8 cellular contexts compared by ENCODE assay signal in genomic region chrX:135003876-135004623, GRCh38. TPM values are rescaled to one million over a fixed set of nuclear protein-coding genes. Genes with fewer than 3 reads are reported as not detected.
DNase-seq lines count a peak whose midpoint lies in the region; ATAC-seq, FAIRE-seq and TF ChIP-seq lines count a peak whose summit lies in the region.

No MANE protein-coding gene starts in this region.

- H3K4me3 ChIP-seq in AG04450 (ENCODE audit: low read depth, low read length) (peak overlapping the region; percentile 68), kidney (ENCODE audit: low read length in 2 of 2) (peak overlapping the region; percentile 73 to 76)

- H3K9me3 ChIP-seq in AG04450 (ENCODE audit: control insufficient read depth, insufficient read depth, low read length) (no peaks in the 10 kb centered on the region), kidney (ENCODE audit: control insufficient read depth in 1 of 2, low read length in 2 of 2) (no peaks in the 10 kb centered on the region)

- CTCF ChIA-PET in AG04450 (lab: Charles Lee): no interaction called here

- DNase-seq in AG04450 (ENCODE audit: low read depth, low spot score) (peak; percentile 78), NCI-H446 (lab: John Stamatoyannopoulos, UW) (peak; percentile 83 to 93), chondrocyte (ENCODE audit: low spot score) (peak; percentile 94), kidney (peak; percentile 96)
- DNase-seq in activated CD4-positive, alpha-beta T cell treated with anti-CD3 and anti-CD28 coated beads for 24 hours (ENCODE audit: low read depth in 2 of 2): peak; percentile 79 to 80
- DNase-seq in stimulated activated CD4-positive, alpha-beta T cell treated with anti-CD3 and anti-CD28 coated beads, Interleukin-15, amount 100 ng/mL, for 1 hour (ENCODE audit: low read depth in 1 of 2, low spot score in 1 of 2): peak; percentile 72 to 73

- H3K27me3 Mint-ChIP-seq in chondrocyte (ENCODE audit: low read depth): no peaks in the 10 kb centered on the region

- ATAC-seq in GM19025 (IDR thresholded peaks at IDR 0.05; ENCODE audit: low read depth, unreplicated experiment) (peak; percentile 78), HG03342 (IDR thresholded peaks at IDR 0.05; ENCODE audit: unreplicated experiment) (peak; percentile 95)

- intact Hi-C loops in kidney (cut with DNase I): no loop called here

- peak overlapping the region; percentile 80 for H3K27ac Mint-ChIP-seq in chondrocyte (ENCODE audit: unreplicated experiment)

- H3K36me3 ChIP-seq in kidney (ENCODE audit: control insufficient read depth in 1 of 2, insufficient read depth in 2 of 2, low read length in 2 of 2): no peaks in the 10 kb centered on the region

- POLR2A ChIA-PET in AG04450 (lab: Yijun Ruan, JAX): interaction anchor here (0.5 to 1.0 kb wide), 2 partner anchors 18 to 502 kb away, joined by 4 read pairs; partner anchors contain the start of gene RTL8B

- TF ChIP-seq CTCF in AG04450 (IDR thresholded peaks at IDR 0.05; ENCODE audit: low read depth, low read length): no peak
- no peak for TF ChIP-seq CTCF in chondrocyte (IDR thresholded peaks at IDR 0.05)
- no peak for TF ChIP-seq CTCF in kidney (IDR thresholded peaks at IDR 0.05; ENCODE audit: borderline replicate concordance, extremely low read depth, insufficient read depth)

- H3K9ac ChIP-seq in kidney (ENCODE audit: low read length in 2 of 2): peak overlapping the region; percentile 60 to 61

- peak overlapping the region; percentile 70 for H3K27ac ChIP-seq in AG04450 (ENCODE audit: low read depth, low read length)
- H3K27ac ChIP-seq in kidney (ENCODE audit: low read depth in 2 of 2, low read length in 2 of 2): peak overlapping the region in 1 of 2 donors; percentile 17

- peaks cover 31% of the 10 kb centered on the region for H3K4me1 Mint-ChIP-seq in chondrocyte (ENCODE audit: low read depth)

- peak overlapping the region; percentile 74 for H3K4me3 Mint-ChIP-seq in chondrocyte (ENCODE audit: unreplicated experiment)

- H3K4me1 ChIP-seq in kidney (ENCODE audit: control insufficient read depth in 1 of 2, insufficient read depth in 1 of 2, low read depth in 1 of 2, low read length in 2 of 2): peaks cover 0 to 2% of the 10 kb centered on the region in 2 donors

- no peaks in the 10 kb centered on the region for H3K27me3 ChIP-seq in AG04450 (ENCODE audit: control insufficient read depth, insufficient read depth, low read length)

- no peaks in the 10 kb centered on the region for H3K36me3 Mint-ChIP-seq in chondrocyte (ENCODE audit: low read depth)

- H3K9me3 Mint-ChIP-seq in chondrocyte (ENCODE audit: low read depth): no peaks in the 10 kb centered on the region

- peak; percentile 96 for FAIRE-seq in kidney (lab: Jason Lieb, UNC)

RNA-seq across cellular contexts. Expression of gene SMIM10, which starts 13.3 kb away (rescaled TPM):
- polyA plus RNA-seq in AG04450 (2011; rRNA removed) (8.3 and 10.7 TPM in 2 replicates), kidney (ENCODE audit: insufficient read depth, low read depth, low replicate concordance) (5.2 TPM)
- 2.7 and 3.6 TPM in 2 replicates for polyA minus RNA-seq in AG04450 (2011; rRNA and poly(A)+ RNA removed)
- total RNA-seq in chondrocyte (2.7 to 4.7 TPM (median 3.1 TPM) in 3 replicates), kidney (6.5 TPM)

RNA-seq across cellular contexts. Expression of gene RTL8B, which starts 18.3 kb away (rescaled TPM):
- polyA plus RNA-seq in AG04450 (2011; rRNA removed): 18.2 and 20.4 TPM in 2 replicates
- 10.1 and 12.5 TPM in 2 replicates for polyA minus RNA-seq in AG04450 (2011; rRNA and poly(A)+ RNA removed)
- total RNA-seq in chondrocyte: 32.1 to 32.4 TPM (median 32.2 TPM) in 3 replicates
- 15.4 TPM for total RNA-seq in kidney
- 22.5 TPM for polyA plus RNA-seq in kidney (ENCODE audit: insufficient read depth, low read depth, low replicate concordance)

RNA-seq across cellular contexts. Expression of gene RTL8C, which starts 28.1 kb away (rescaled TPM):
- polyA plus RNA-seq in AG04450 (2011; rRNA removed): 190 and 251 TPM in 2 replicates
- polyA minus RNA-seq in AG04450 (2011; rRNA and poly(A)+ RNA removed): 110 and 121 TPM in 2 replicates
- 255 to 261 TPM (median 259 TPM) in 3 replicates for total RNA-seq in chondrocyte
- 117 TPM for total RNA-seq in kidney
- 230 TPM for polyA plus RNA-seq in kidney (ENCODE audit: insufficient read depth, low read depth, low replicate concordance)

RNA-seq across cellular contexts. Expression of gene RTL8A, which starts 47.9 kb away (rescaled TPM):
- polyA plus RNA-seq in AG04450 (2011; rRNA removed) (49.4 and 83.5 TPM in 2 replicates), kidney (ENCODE audit: insufficient read depth, low read depth, low replicate concordance) (131 TPM)
- polyA minus RNA-seq in AG04450 (2011; rRNA and poly(A)+ RNA removed): 21.8 and 22.0 TPM in 2 replicates
- total RNA-seq in chondrocyte (39.3 to 54.2 TPM (median 49.2 TPM) in 3 replicates), kidney (48.6 TPM)
